Comparison of ENCODE assay signal across 27 cellular contexts in the genomic region with DNA sequence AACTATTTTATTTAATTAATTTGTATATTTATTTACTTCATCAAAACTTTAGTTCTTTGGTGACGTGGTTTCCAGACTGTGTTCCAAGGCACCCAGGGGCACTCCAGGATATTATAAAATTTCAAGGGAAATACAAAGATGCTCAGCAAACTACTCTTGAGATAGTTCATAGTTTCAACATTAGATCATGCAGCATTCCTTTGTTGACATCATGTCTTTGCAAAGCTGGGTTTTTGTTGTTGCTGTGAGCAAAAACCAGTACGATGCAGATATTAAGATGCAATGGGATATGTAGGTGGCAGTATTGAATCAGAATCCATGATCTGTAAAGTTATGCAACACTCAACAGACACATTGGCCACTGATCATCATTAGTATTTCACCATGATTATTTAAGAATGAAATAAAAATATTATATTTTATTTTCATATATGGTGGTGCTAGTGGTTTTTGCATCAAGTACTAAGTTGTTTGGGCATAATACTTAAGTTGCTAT.
DNase-seq lines count a peak whose midpoint lies in the region; ATAC-seq, FAIRE-seq and TF ChIP-seq lines count a peak whose summit lies in the region.
"Had no signal": no experiment of that assay in that cellular context is flagged by ENCODE, and none has a peak within 500 bp of the region (broad histone marks: within the 10 kb centered on the region; RNA-seq: fewer than 3 reads in every experiment).

No MANE protein-coding gene starts in this region.

- H3K9me3 ChIP-seq in RWPE2 (ENCODE audit: severe bottlenecking) = peaks cover 2% of the 10 kb centered on the region
- H3K9me3 ChIP-seq: Caco-2 had no signal

- H3K4me3 ChIP-seq in RWPE2 (ENCODE audit: severe bottlenecking) = no peak overlapping the region
- H3K4me3 ChIP-seq in bronchial epithelial cell (ENCODE audit: low read depth, low read length) = no peak overlapping the region
- H3K4me3 ChIP-seq: PC-9, SK-N-MC had no signal

- ATAC-seq in RWPE2 (ENCODE audit: low read depth) = no peak
- ATAC-seq in activated T-cell treated with anti-CD3 and anti-CD28 coated beads, Interleukin-2, amount 50 U/mL, for 72 hours (replicated peaks in 1 of 2) = no peak
- ATAC-seq: CD8-positive, alpha-beta T cell had no signal

- H3K4me1 ChIP-seq in RWPE2 (ENCODE audit: insufficient read depth, poor library complexity, severe bottlenecking) = no peaks in the 10 kb centered on the region
- H3K4me1 ChIP-seq: Caco-2 had no signal

- H3K27ac Mint-ChIP-seq in activated CD4-positive, alpha-beta memory T cell treated with anti-CD3 and anti-CD28 coated beads, Interleukin-2, amount 10 ng/mL, durations not matched to agents 7 days and 5 days = no peak overlapping the region
- H3K27ac Mint-ChIP-seq in activated T-cell treated with anti-CD3 and anti-CD28 coated beads, Interleukin-2, amount 50 U/mL, for 72 hours = no peak overlapping the region
- H3K27ac Mint-ChIP-seq: B cell; CD8-positive, alpha-beta T cell had no signal

- H3K27me3 Mint-ChIP-seq in activated CD4-positive, alpha-beta memory T cell treated with anti-CD3 and anti-CD28 coated beads, Interleukin-2, amount 10 ng/mL, durations not matched to agents 7 days and 5 days = no peaks in the 10 kb centered on the region
- H3K27me3 Mint-ChIP-seq in activated T-cell treated with anti-CD3 and anti-CD28 coated beads, Interleukin-2, amount 50 U/mL, for 72 hours (ENCODE audit: low read depth) = no peaks in the 10 kb centered on the region
- H3K27me3 Mint-ChIP-seq: B cell had no signal

- H3K4me3 Mint-ChIP-seq in activated CD4-positive, alpha-beta memory T cell treated with anti-CD3 and anti-CD28 coated beads, Interleukin-2, amount 10 ng/mL, durations not matched to agents 7 days and 5 days = no peak overlapping the region
- H3K4me3 Mint-ChIP-seq in activated T-cell treated with anti-CD3 and anti-CD28 coated beads, Interleukin-2, amount 50 U/mL, for 72 hours = no peak overlapping the region
- H3K4me3 Mint-ChIP-seq: B cell; CD8-positive, alpha-beta T cell had no signal

- no peak overlapping the region for H3K27ac ChIP-seq in RWPE2 (ENCODE audit: poor library complexity, severe bottlenecking)
- H3K27ac ChIP-seq: C4-2B, PC-9, SK-N-MC had no signal

- POLR2A ChIA-PET in activated CD4-positive, alpha-beta memory T cell treated with anti-CD3 and anti-CD28 coated beads, Interleukin-2, amount 10 ng/mL, durations not matched to agents 7 days and 5 days (lab: Charles Lee) = no interaction called here

- CTCF ChIA-PET in activated CD4-positive, alpha-beta memory T cell treated with anti-CD3 and anti-CD28 coated beads, Interleukin-2, amount 10 ng/mL, durations not matched to agents 7 days and 5 days (lab: Charles Lee) = no interaction called here

- no peaks in the 10 kb centered on the region for H3K4me1 Mint-ChIP-seq in activated CD4-positive, alpha-beta memory T cell treated with anti-CD3 and anti-CD28 coated beads, Interleukin-2, amount 10 ng/mL, durations not matched to agents 7 days and 5 days
- H3K4me1 Mint-ChIP-seq in activated T-cell treated with anti-CD3 and anti-CD28 coated beads, Interleukin-2, amount 50 U/mL, for 72 hours (ENCODE audit: low read depth) = no peaks in the 10 kb centered on the region
- H3K4me1 Mint-ChIP-seq: B cell had no signal

- FAIRE-seq in bronchial epithelial cell (lab: Jason Lieb, UNC) = no peak
- FAIRE-seq in urothelium cell line (lab: Jason Lieb, UNC) = no peak
- no peak for FAIRE-seq in RCC 7860 (lab: Jason Lieb, UNC)
- FAIRE-seq: G401.6, H1 had no signal

- no peak for DNase-seq in RWPE2 (ENCODE audit: low spot score)
- DNase-seq in bronchial epithelial cell (ENCODE audit: low read depth) = peak; percentile 65
- peak; percentile 3 for DNase-seq in iris pigment epithelial cell (ENCODE audit: low read depth)
- peak; percentile 23 for DNase-seq in urothelium cell line (ENCODE audit: low spot score)
- DNase-seq in activated CD4-positive, alpha-beta memory T cell treated with anti-CD3 and anti-CD28 coated beads, Interleukin-2, amount 10 ng/mL, durations not matched to agents 7 days and 5 days = no peak
- no peak for DNase-seq in activated T-cell treated with anti-CD3 and anti-CD28 coated beads, Interleukin-2, amount 50 U/mL, for 72 hours
- DNase-seq in RCC 7860 (ENCODE audit: low spot score) = no peak
- DNase-seq: Caco-2; CD8-positive, alpha-beta T cell; HCEC 1CT; IMR-90; KG1; NCI-H1048; NCI-H1417; NCI-H1694 treated with DMSO at 0.1 percent for 48 hours; NCI-H2081; NCI-H446; NCI-H526; NCI-H82; PC-9; RPMI8226; SHP77 had no signal

- no peaks in the 10 kb centered on the region for H3K36me3 Mint-ChIP-seq in activated CD4-positive, alpha-beta memory T cell treated with anti-CD3 and anti-CD28 coated beads, Interleukin-2, amount 10 ng/mL, durations not matched to agents 7 days and 5 days (ENCODE audit: low read depth)
- H3K36me3 Mint-ChIP-seq in activated T-cell treated with anti-CD3 and anti-CD28 coated beads, Interleukin-2, amount 50 U/mL, for 72 hours (ENCODE audit: insufficient read depth in 2 of 2) = no peaks in the 10 kb centered on the region
- H3K36me3 Mint-ChIP-seq: CD8-positive, alpha-beta T cell had no signal

- TF ChIP-seq CTCF in RWPE2 (IDR thresholded peaks at IDR 0.05; ENCODE audit: poor library complexity, severe bottlenecking) (peak; percentile 32), bronchial epithelial cell (IDR thresholded peaks at IDR 0.05; ENCODE audit: insufficient read depth, low read length, severe bottlenecking) (no peak)

- peaks cover 3% of the 10 kb centered on the region for H3K9me3 Mint-ChIP-seq in activated CD4-positive, alpha-beta memory T cell treated with anti-CD3 and anti-CD28 coated beads, Interleukin-2, amount 10 ng/mL, durations not matched to agents 7 days and 5 days
- H3K9me3 Mint-ChIP-seq in activated T-cell treated with anti-CD3 and anti-CD28 coated beads, Interleukin-2, amount 50 U/mL, for 72 hours = no peaks in the 10 kb centered on the region
- H3K9me3 Mint-ChIP-seq: CD8-positive, alpha-beta T cell had no signal

- no peaks in the 10 kb centered on the region for H3K36me3 ChIP-seq in RWPE2 (ENCODE audit: low read depth)
- H3K36me3 ChIP-seq in bronchial epithelial cell (ENCODE audit: control insufficient read depth, insufficient read depth, low read length) = no peaks in the 10 kb centered on the region

- H3K27me3 ChIP-seq in RWPE2 (ENCODE audit: insufficient read depth, poor library complexity, severe bottlenecking) = no peaks in the 10 kb centered on the region
- H3K27me3 ChIP-seq in bronchial epithelial cell (ENCODE audit: control insufficient read depth, insufficient read depth, low read length) = no peaks in the 10 kb centered on the region

Comparison
In these comparisons a context has a peak if more than half of its experiments do, and no peak if none do; other contexts are left out.
1. DNase-seq: peak in bronchial epithelial cell (single experiment), iris pigment epithelial cell (single experiment) and urothelium cell line (single experiment); none in RWPE2 (single experiment), activated CD4-positive, alpha-beta memory T cell treated with anti-CD3 and anti-CD28 coated beads, Interleukin-2, amount 10 ng/mL, durations not matched to agents 7 days and 5 days (single experiment), activated T-cell treated with anti-CD3 and anti-CD28 coated beads, Interleukin-2, amount 50 U/mL, for 72 hours (0 of 2) and RCC 7860 (single experiment).